Comparison of ENCODE assay signal across 8 cellular contexts in the genomic region with DNA sequence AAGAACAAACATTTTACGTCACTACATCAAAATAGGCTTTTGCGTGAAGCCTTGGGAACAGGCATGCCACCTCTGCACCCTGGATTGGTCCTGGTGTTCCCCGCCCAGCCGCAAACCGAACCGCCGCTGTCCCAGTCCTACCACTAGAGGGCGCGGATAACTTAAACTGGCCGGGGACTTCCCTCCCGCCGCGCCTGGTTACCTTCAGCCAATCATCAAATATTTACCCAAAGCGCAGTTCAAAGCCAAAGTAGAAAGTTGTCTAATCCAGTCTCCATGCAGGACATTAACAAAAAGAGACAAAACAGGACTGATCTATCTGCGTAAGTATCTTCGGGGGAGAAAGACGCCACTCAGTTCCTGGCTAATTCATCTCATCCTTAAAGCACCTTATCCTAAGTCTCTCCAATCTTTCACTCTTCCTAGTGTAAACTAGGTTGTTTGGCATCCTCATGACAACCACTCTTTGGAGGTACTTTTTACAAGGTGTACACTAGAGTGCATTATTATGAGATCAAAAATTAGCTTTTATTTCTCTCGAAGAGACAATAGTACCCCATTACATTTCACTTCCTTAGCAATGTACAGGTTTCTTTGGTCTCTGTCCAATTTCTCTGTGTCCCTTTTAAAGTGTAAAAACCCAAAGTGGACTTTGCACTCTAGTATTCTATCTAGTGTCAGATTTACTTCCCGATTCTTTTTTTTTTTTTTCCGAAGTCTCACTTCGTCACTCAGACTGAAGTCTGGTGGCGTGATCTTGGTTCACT. TPM values are rescaled to one million over a fixed set of nuclear protein-coding genes. Genes with fewer than 3 reads are reported as not detected.
DNase-seq lines count a peak whose midpoint lies in the region; ATAC-seq and TF ChIP-seq lines count a peak whose summit lies in the region.

No MANE protein-coding gene starts in this region.

- DNase-seq in NCI-H128 (lab: John Stamatoyannopoulos, UW; ENCODE audit: unreplicated experiment) (peak; percentile 61), SW 1271 (lab: John Stamatoyannopoulos, UW) (peak; percentile 46 to 93), head of caudate nucleus (peak; percentile 82 to 95 (median 89)), trophoblast cell (peak; percentile 91 to 97), tibial artery (peak; percentile 92 to 96)
- peak; percentile 86 for DNase-seq in activated naive CD8-positive, alpha-beta T cell treated with anti-CD3 and anti-CD28 coated beads for 36 hours

- no peak overlapping the region for H3K9ac ChIP-seq in trophoblast cell (ENCODE audit: low read length)

- H4K8ac ChIP-seq in trophoblast cell (ENCODE audit: low read depth, low read length): no peak overlapping the region

- H3K4me1 ChIP-seq in trophoblast cell (ENCODE audit: control insufficient read depth in 1 of 2, insufficient read depth in 2 of 2, low read length in 2 of 2) (peaks cover 2 to 4% of the 10 kb centered on the region in 2 experiments), tibial artery (peaks cover 0 to 22% (median 11%) of the 10 kb centered on the region in 4 donors)

- H3K4me1 Mint-ChIP-seq in activated naive CD8-positive, alpha-beta T cell treated with anti-CD3 and anti-CD28 coated beads for 36 hours: peaks cover 19% of the 10 kb centered on the region

- no peak overlapping the region for H3K18ac ChIP-seq in trophoblast cell (ENCODE audit: low read length)

- no peak overlapping the region for H2BK5ac ChIP-seq in trophoblast cell (ENCODE audit: low read depth, low read length, poor library complexity)

- no peak overlapping the region for H2AFZ ChIP-seq in trophoblast cell (ENCODE audit: insufficient read depth, low read length, poor library complexity)

- H3K23ac ChIP-seq in trophoblast cell (ENCODE audit: low read length): no peak overlapping the region

- H3K27ac ChIP-seq in 22Rv1 (peak overlapping the region; percentile 95), trophoblast cell (ENCODE audit: low read depth, low read length) (no peak overlapping the region), tibial artery (peak overlapping the region in 1 of 2 donors; percentile 44)

- peak overlapping the region; percentile 62 for H3K4me3 Mint-ChIP-seq in activated naive CD8-positive, alpha-beta T cell treated with anti-CD3 and anti-CD28 coated beads for 36 hours

- TF ChIP-seq CTCF in 22Rv1 (IDR thresholded peaks at IDR 0.05) (peak; percentile 98), tibial artery (IDR thresholded peaks at IDR 0.05) (peak; percentile 89 to 93)

- no peak overlapping the region for H4K12ac ChIP-seq in trophoblast cell (ENCODE audit: low read depth, low read length)

- H3K4me3 ChIP-seq in trophoblast cell (ENCODE audit: low read depth, low read length): no peak overlapping the region
- no peak overlapping the region for H3K4me3 ChIP-seq in tibial artery

- H3K27ac Mint-ChIP-seq in activated naive CD8-positive, alpha-beta T cell treated with anti-CD3 and anti-CD28 coated beads for 36 hours: peak overlapping the region; percentile 13

- peaks cover 5% of the 10 kb centered on the region for H3K79me1 ChIP-seq in trophoblast cell (ENCODE audit: low read length)

- peak; percentile 21 for ATAC-seq in GM18511 (IDR thresholded peaks at IDR 0.05; ENCODE audit: unreplicated experiment)

- H3K36me3 ChIP-seq in trophoblast cell (ENCODE audit: control insufficient read depth in 1 of 2, insufficient read depth in 2 of 2, low read length in 2 of 2) (no peaks in the 10 kb centered on the region), tibial artery (no peaks in the 10 kb centered on the region)

- H2BK120ac ChIP-seq in trophoblast cell (ENCODE audit: insufficient read depth, low read length, poor library complexity): no peak overlapping the region

- H2AK5ac ChIP-seq in trophoblast cell (ENCODE audit: low read length): no peak overlapping the region

- H2BK12ac ChIP-seq in trophoblast cell (ENCODE audit: low read length): no peak overlapping the region

- peaks cover 1% of the 10 kb centered on the region for H3K9me3 ChIP-seq in trophoblast cell (ENCODE audit: insufficient read depth, low read depth, low read length)
- no peaks in the 10 kb centered on the region for H3K9me3 ChIP-seq in tibial artery

- no peaks in the 10 kb centered on the region for H3K9me3 Mint-ChIP-seq in activated naive CD8-positive, alpha-beta T cell treated with anti-CD3 and anti-CD28 coated beads for 36 hours

- H3K79me2 ChIP-seq in trophoblast cell (ENCODE audit: control insufficient read depth, insufficient read depth, low read length, poor library complexity): peaks cover 4% of the 10 kb centered on the region

- H3K27me3 ChIP-seq in trophoblast cell (ENCODE audit: insufficient read depth, low read length) (no peaks in the 10 kb centered on the region), tibial artery (no peaks in the 10 kb centered on the region)

- H3K27me3 Mint-ChIP-seq in activated naive CD8-positive, alpha-beta T cell treated with anti-CD3 and anti-CD28 coated beads for 36 hours: no peaks in the 10 kb centered on the region

- no peak overlapping the region for H3K4ac ChIP-seq in trophoblast cell (ENCODE audit: low read depth, low read length)

- no peak overlapping the region for H4K91ac ChIP-seq in trophoblast cell (ENCODE audit: low read depth, low read length)

- no CpG with 5 or more reads among the region's 22 CpGs for WGBS in trophoblast cell (ENCODE audit: extremely low coverage, insufficient coverage, insufficient read length)

- H3K4me2 ChIP-seq in trophoblast cell (ENCODE audit: low read length): peak overlapping the region; percentile 59

- no peaks in the 10 kb centered on the region for H3K36me3 Mint-ChIP-seq in activated naive CD8-positive, alpha-beta T cell treated with anti-CD3 and anti-CD28 coated beads for 36 hours

- intact Hi-C loops in head of caudate nucleus (cut with DNase I) (no loop called here), tibial artery (cut with DNase I; ENCODE audit: low total_unique reads) (loop anchor here (5.0 kb wide), 1 partner anchor 74 kb away; a partner anchor contains a TSS)

- H3K14ac ChIP-seq in trophoblast cell (ENCODE audit: low read length): no peak overlapping the region

RNA-seq across cellular contexts. Expression of a gene that starts 3.9 kb away (rescaled TPM):
- 10 to 100 TPM; 10.6 to 14.7 TPM for total RNA-seq in activated naive CD8-positive, alpha-beta T cell treated with anti-CD3 and anti-CD28 coated beads for 36 hours
- 7.8 and 8.1 TPM in 2 replicates for polyA plus RNA-seq in trophoblast cell (2013)

RNA-seq across cellular contexts. Expression of a gene that starts 38.4 kb away (rescaled TPM):
- 10 to 100 TPM; 12.1 to 12.6 TPM for total RNA-seq in activated naive CD8-positive, alpha-beta T cell treated with anti-CD3 and anti-CD28 coated beads for 36 hours
- polyA plus RNA-seq in trophoblast cell (2013): 11.4 and 11.5 TPM in 2 replicates

RNA-seq across cellular contexts. Expression of a gene that starts 42.1 kb away (rescaled TPM):
- total RNA-seq in activated naive CD8-positive, alpha-beta T cell treated with anti-CD3 and anti-CD28 coated beads for 36 hours: under 1 TPM; 0.54 to 0.56 TPM
- 7.4 and 8.1 TPM in 2 replicates for polyA plus RNA-seq in trophoblast cell (2013)
